Comparison of ENCODE assay signal across 12 cellular contexts in the genomic region with DNA sequence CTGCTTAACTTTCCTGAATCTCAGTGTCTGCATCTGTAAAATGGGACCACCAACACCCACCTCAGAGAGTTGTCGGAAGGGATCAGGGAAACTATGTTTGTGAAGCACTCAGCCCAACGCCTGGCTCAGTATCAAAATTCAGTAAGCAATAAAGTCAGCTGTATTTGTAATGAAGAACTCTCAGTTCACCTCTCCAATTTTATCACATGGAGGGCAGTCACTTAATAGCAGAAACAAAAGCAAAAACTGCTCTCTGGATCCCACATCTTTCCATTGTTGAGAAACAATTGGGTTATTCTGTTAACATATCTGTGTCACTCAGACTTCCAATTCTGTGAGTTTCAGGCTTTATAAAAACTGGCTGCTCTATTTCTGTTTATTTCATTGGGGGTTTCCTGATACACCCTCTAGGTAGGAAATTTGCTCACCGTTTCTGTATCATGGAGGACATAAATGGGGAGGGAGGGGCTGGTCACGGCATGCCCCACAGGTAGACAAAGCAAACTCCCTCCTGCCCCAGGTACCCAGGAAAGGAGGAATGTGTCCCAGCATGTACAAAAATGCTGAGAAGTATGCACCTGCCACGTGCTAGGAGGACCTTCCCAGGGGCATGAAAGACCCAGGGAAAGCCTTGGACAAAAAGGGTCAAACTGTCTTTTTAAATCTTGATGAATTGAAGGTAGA.
DNase-seq lines count a peak whose midpoint lies in the region; ATAC-seq and TF ChIP-seq lines count a peak whose summit lies in the region.
"Had no signal": no experiment of that assay in that cellular context is flagged by ENCODE, and none has a peak within 500 bp of the region (broad histone marks: within the 10 kb centered on the region; RNA-seq: fewer than 3 reads in every experiment).

No MANE protein-coding gene starts in this region.

- intact Hi-C loops in MCF 10A (cut with micrococcal nuclease) (loop anchor here (5.0 kb wide), 1 partner anchor 121 kb away; a partner anchor contains a TSS), breast epithelium (cut with DNase I; ENCODE audit: low total_unique reads) (no loop called here)

- H3K4me1 ChIP-seq in breast epithelium, result no peaks in the 10 kb centered on the region

- H3K36me3 ChIP-seq in breast epithelium, result no peaks in the 10 kb centered on the region

- no peak for TF ChIP-seq POLR2A in breast epithelium (IDR thresholded peaks at IDR 0.05)

- POLR2A ChIA-PET in MCF 10A (lab: Yijun Ruan, JAX), result interaction anchor here (0.6 to 6.9 kb wide), 5 partner anchors 9 to 437 kb away, joined by 3 to 47 read pairs (median 4); no protein-coding TSS in a partner anchor

- no TSS peak for BruUV-seq in MCF 10A (replicated peaks; lab: Mats Ljungman, UMichigan)

- H3K36me3 Mint-ChIP-seq in MCF 10A (ENCODE audit: insufficient read depth, unreplicated experiment), result peaks cover 13% of the 10 kb centered on the region
- H3K36me3 Mint-ChIP-seq in activated naive CD8-positive, alpha-beta T cell, result no peaks in the 10 kb centered on the region
- H3K36me3 Mint-ChIP-seq in glutamatergic neuron (ENCODE audit: unreplicated experiment), result no peaks in the 10 kb centered on the region
- H3K36me3 Mint-ChIP-seq: naive thymus-derived CD8-positive, alpha-beta T cell had no signal

- no peaks in the 10 kb centered on the region for H3K27me3 ChIP-seq in breast epithelium
- H3K27me3 ChIP-seq: BLaER1 treated with 17β-estradiol and CSF1 and Interleukin-3, amounts not matched to agents 10 nM and 100 nM had no signal

- H3K9me3 ChIP-seq in breast epithelium, result no peaks in the 10 kb centered on the region
- H3K9me3 ChIP-seq: BLaER1 treated with 17β-estradiol and CSF1 and Interleukin-3, amounts not matched to agents 10 nM and 100 nM had no signal

- H3K27ac ChIP-seq in breast epithelium, result peak overlapping the region in 1 of 2 donors; percentile 20
- peak overlapping the region; percentile 58 for H3K27ac ChIP-seq in substantia nigra (ENCODE audit: low read depth, low read length, poor library complexity, severe bottlenecking)
- H3K27ac ChIP-seq: BLaER1 treated with 17β-estradiol and CSF1 and Interleukin-3, amounts not matched to agents 10 nM and 100 nM had no signal

- TF ChIP-seq CTCF in MCF 10A (IDR thresholded peaks at IDR 0.05; ENCODE audit: unreplicated experiment) (no peak), breast epithelium (IDR thresholded peaks at IDR 0.05) (no peak), glutamatergic neuron (IDR thresholded peaks at IDR 0.05; ENCODE audit: partially characterized antibody, unreplicated experiment) (no peak)

- peak overlapping the region; percentile 68 for H3K27ac Mint-ChIP-seq in MCF 10A (ENCODE audit: low read depth, unreplicated experiment)
- H3K27ac Mint-ChIP-seq in activated naive CD8-positive, alpha-beta T cell, result peak overlapping the region; percentile 94
- H3K27ac Mint-ChIP-seq in glutamatergic neuron (ENCODE audit: unreplicated experiment), result no peak overlapping the region

- ATAC-seq in HG02943 (IDR thresholded peaks at IDR 0.05; ENCODE audit: low read depth, unreplicated experiment), result peak; percentile 25
- no peak for ATAC-seq in GM21526 (IDR thresholded peaks at IDR 0.05; ENCODE audit: low FRiP score, unreplicated experiment)
- ATAC-seq: naive thymus-derived CD8-positive, alpha-beta T cell had no signal

- H3K9me3 Mint-ChIP-seq in MCF 10A (ENCODE audit: unreplicated experiment), result no peaks in the 10 kb centered on the region
- H3K9me3 Mint-ChIP-seq in activated naive CD8-positive, alpha-beta T cell (ENCODE audit: low read depth), result no peaks in the 10 kb centered on the region
- no peaks in the 10 kb centered on the region for H3K9me3 Mint-ChIP-seq in glutamatergic neuron (ENCODE audit: unreplicated experiment)
- H3K9me3 Mint-ChIP-seq: naive thymus-derived CD8-positive, alpha-beta T cell had no signal

- H3K4me1 Mint-ChIP-seq in MCF 10A (ENCODE audit: insufficient read depth, unreplicated experiment) (peaks cover 24% of the 10 kb centered on the region), glutamatergic neuron (ENCODE audit: low read depth, unreplicated experiment) (peaks cover 6% of the 10 kb centered on the region)
- peaks cover 56% of the 10 kb centered on the region for H3K4me1 Mint-ChIP-seq in activated naive CD8-positive, alpha-beta T cell (ENCODE audit: low read depth)

- CTCF ChIA-PET in MCF 10A (lab: Yijun Ruan, JAX), result interaction anchor here (0.7 to 1.3 kb wide), 3 partner anchors 9 to 102 kb away, joined by 3 to 4 read pairs (median 3); no protein-coding TSS in a partner anchor

- DNase-seq in MCF 10A (ENCODE audit: unreplicated experiment) (peak; percentile 69), breast epithelium (ENCODE audit: low spot score in 2 of 2) (no peak), substantia nigra (lab: John Stamatoyannopoulos, UW) (peak in 1 of 49 donors; percentile 16), activated gamma-delta T cell (lab: John Stamatoyannopoulos, UW) (no peak), glutamatergic neuron (no peak)
- DNase-seq: naive thymus-derived CD8-positive, alpha-beta T cell; NCI-H446; stimulated activated CD4-positive, alpha-beta T cell treated with anti-CD3 and anti-CD28 coated beads, Interleukin-2, amount 100 ng/mL, for 48 hours had no signal

- H3K4me3 ChIP-seq in breast epithelium, result no peak overlapping the region
- H3K4me3 ChIP-seq: BLaER1 treated with 17β-estradiol and CSF1 and Interleukin-3, amounts not matched to agents 10 nM and 100 nM had no signal

- H3K4me3 Mint-ChIP-seq in MCF 10A (ENCODE audit: unreplicated experiment) (no peak overlapping the region), glutamatergic neuron (ENCODE audit: unreplicated experiment) (no peak overlapping the region)
- H3K4me3 Mint-ChIP-seq in activated naive CD8-positive, alpha-beta T cell, result peak overlapping the region; percentile 50
- H3K4me3 Mint-ChIP-seq: naive thymus-derived CD8-positive, alpha-beta T cell had no signal

- H3K27me3 Mint-ChIP-seq in MCF 10A (ENCODE audit: insufficient read depth, unreplicated experiment), result no peaks in the 10 kb centered on the region
- H3K27me3 Mint-ChIP-seq in activated naive CD8-positive, alpha-beta T cell, result no peaks in the 10 kb centered on the region
- no peaks in the 10 kb centered on the region for H3K27me3 Mint-ChIP-seq in glutamatergic neuron (ENCODE audit: unreplicated experiment)
- H3K27me3 Mint-ChIP-seq: naive thymus-derived CD8-positive, alpha-beta T cell had no signal
